ENCODE assay signal across 1 cellular context in genomic region chr16:23452572-23453337, GRCh38.
A peak's percentile ranks its signal among the peaks of the same experiment; 100 is the strongest.
TF ChIP-seq lines count a peak whose summit lies in the region.

TSS of gene COG7 (minus strand) at chr16:23453189. CDS start at chr16:23452994, 195 bp downstream.

TF ChIP-seq in H1, 55 proteins besides CTCF, POLR2A, EP300 and RAD21 (continued from another document):
- TF ChIP-seq USF2 (IDR thresholded peaks at IDR 0.05; ENCODE audit: low read length): no peak
- no peak for TF ChIP-seq ZNF274 (IDR thresholded peaks at IDR 0.05; ENCODE audit: borderline replicate concordance, extremely low read depth, low read length)
- peak; percentile 96 for TF ChIP-seq SAP30 (IDR thresholded peaks at IDR 0.05; ENCODE audit: insufficient read depth, insufficient replicate concordance, low read length)
- TF ChIP-seq TBP (IDR thresholded peaks at IDR 0.05; ENCODE audit: low read depth, low read length): peak; percentile 56
- TF ChIP-seq CBX5 (IDR thresholded peaks at IDR 0.05; ENCODE audit: low read depth, low read length): no peak
- TF ChIP-seq JUND (IDR thresholded peaks at IDR 0.05; ENCODE audit: low read length): 0 out of 2 replicates have a peak, but pooled peaks have one; percentile 7
- peak; percentile 82 for TF ChIP-seq KDM4A (IDR thresholded peaks at IDR 0.05; ENCODE audit: low read depth, low read length, severe bottlenecking)
- TF ChIP-seq POLR2AphosphoS5 (IDR thresholded peaks at IDR 0.05; ENCODE audit: low read depth, low read length): peak; percentile 52
- peak; percentile 97 to 99 for TF ChIP-seq SIN3A (conservative IDR thresholded peaks at IDR 0.05 in 1 of 2, IDR thresholded peaks at IDR 0.05 in 1 of 2; ENCODE audit: low read depth in 1 of 2, low read length in 2 of 2)
- 0 out of 2 replicates have a peak, but pooled peaks have one; percentile 36 for TF ChIP-seq CREB1 (IDR thresholded peaks at IDR 0.05)
- peak; percentile 64; the same call in 1 of the 2 replicates for TF ChIP-seq ATF2 (IDR thresholded peaks at IDR 0.05; ENCODE audit: low read length)
- peak; percentile 72; the same call in 1 of the 2 replicates for TF ChIP-seq SP4 (IDR thresholded peaks at IDR 0.05; ENCODE audit: low read length)
- TF ChIP-seq SP2 (IDR thresholded peaks at IDR 0.05; ENCODE audit: low read length): no peak
- TF ChIP-seq ASH2L (IDR thresholded peaks at IDR 0.05; ENCODE audit: low read length): peak; percentile 94
- TF ChIP-seq CTBP2 (IDR thresholded peaks at IDR 0.05; ENCODE audit: borderline replicate concordance, insufficient read depth, insufficient read length, low read length): peak; percentile 49
- peak; percentile 10 to 46; a peak in 1 of 4 replicates for TF ChIP-seq HDAC2 (IDR thresholded peaks at IDR 0.05; ENCODE audit: borderline replicate concordance in 1 of 2, low read depth in 2 of 2, low read length in 2 of 2)
- TF ChIP-seq PHF8 (conservative IDR thresholded peaks at IDR 0.05; ENCODE audit: low read depth, low read length): peak; percentile 82
TF ChIP-seq in H1: peak in this region for 15.
